ENCODE assay signal across 37 cellular contexts in the genomic region with DNA sequence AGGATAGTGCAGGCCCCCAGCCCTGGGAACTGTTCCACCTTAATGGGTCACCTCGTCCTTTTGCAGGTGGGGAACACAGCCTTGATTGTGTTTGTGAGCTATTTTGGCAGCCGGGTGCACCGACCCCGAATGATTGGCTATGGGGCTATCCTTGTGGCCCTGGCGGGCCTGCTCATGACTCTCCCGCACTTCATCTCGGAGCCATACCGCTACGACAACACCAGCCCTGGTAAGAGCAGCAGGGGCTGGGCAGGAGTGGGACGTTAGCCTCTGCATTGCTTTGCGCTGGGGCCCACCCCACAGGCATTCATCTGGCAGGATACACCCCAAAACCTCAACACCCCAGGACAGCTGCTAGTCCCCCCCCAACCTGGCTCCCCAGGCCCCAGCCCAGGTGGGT. TPM values are rescaled to one million over a fixed set of nuclear protein-coding genes. Genes with fewer than 3 reads are reported as not detected.
"Had no signal": no experiment of that assay in that cellular context is flagged by ENCODE, and none has a peak within 500 bp of the region (broad histone marks: within the 10 kb centered on the region; RNA-seq: fewer than 3 reads in every experiment).

No MANE protein-coding gene starts in this region.

- H3K4me3 ChIP-seq: adrenal gland, ascending aorta, breast epithelium, cardiac muscle cell, coronary artery, esophagus muscularis mucosa, gastrocnemius medialis, heart left ventricle had no signal

- H3K4me1 ChIP-seq: ascending aorta, breast epithelium, foreskin keratinocyte had no signal

- H3K9me3 ChIP-seq: adrenal gland, ascending aorta, breast epithelium, esophagus muscularis mucosa, gastrocnemius medialis had no signal

- H3K4me3 Mint-ChIP-seq: activated B cell treated with CpG ODN at 0.5 μM for 24 hours; activated CD8-positive, alpha-beta T cell treated with anti-CD3 and anti-CD28 coated beads for 36 hours; activated naive CD4-positive, alpha-beta T cell treated with anti-CD3 and anti-CD28 coated beads for 36 hours; activated naive CD4-positive, alpha-beta T cell treated with anti-CD3 and anti-CD28 coated beads, Interleukin-2, amount 50 U/mL, for 24 hours; activated naive CD8-positive, alpha-beta T cell treated with anti-CD3 and anti-CD28 coated beads for 36 hours; activated naive CD8-positive, alpha-beta T cell treated with anti-CD3 and anti-CD28 coated beads, Interleukin-2, amount 50 U/mL, for 24 hours; activated T-helper 1 cell treated with anti-CD3 and anti-CD28 coated beads, Interleukin-12 subunit alpha, Interleukin-12 subunit beta, Interleukin-2, Interleukin-4 antibody, amounts not matched to agents 30 ng/mL and 10 ng/mL and 1 ng/mL, durations not matched to agents 14 hours and 24 hours and 36 hours; brain; effector memory CD8-positive, alpha-beta T cell; T-helper 17 cell; T-helper 2 cell treated with Interferon-gamma antibody and Interleukin-4, amounts not matched to agents 5 μg/mL and 100 μg/mL, for 36 hours had no signal

- H3K27ac Mint-ChIP-seq: activated B cell treated with CpG ODN at 0.5 μM for 24 hours; activated CD8-positive, alpha-beta T cell treated with anti-CD3 and anti-CD28 coated beads for 36 hours; activated naive CD4-positive, alpha-beta T cell treated with anti-CD3 and anti-CD28 coated beads for 36 hours; activated naive CD4-positive, alpha-beta T cell treated with anti-CD3 and anti-CD28 coated beads, Interleukin-2, amount 50 U/mL, for 24 hours; activated naive CD8-positive, alpha-beta T cell treated with anti-CD3 and anti-CD28 coated beads for 36 hours; activated naive CD8-positive, alpha-beta T cell treated with anti-CD3 and anti-CD28 coated beads, Interleukin-2, amount 50 U/mL, for 24 hours; activated T-helper 1 cell treated with anti-CD3 and anti-CD28 coated beads, Interleukin-12 subunit alpha, Interleukin-12 subunit beta, Interleukin-2, Interleukin-4 antibody, amounts not matched to agents 30 ng/mL and 10 ng/mL and 1 ng/mL, durations not matched to agents 14 hours and 24 hours and 36 hours; activated T-helper 2 cell treated with anti-CD3 and anti-CD28 coated beads, Interferon-gamma antibody, Interleukin-2, Interleukin-4, amounts not matched to agents 10 μg/mL and 5 μg/mL and 100 μg/mL, durations not matched to agents 14 hours and 24 hours and 36 hours; brain; effector memory CD8-positive, alpha-beta T cell; T-helper 17 cell; T-helper 2 cell treated with Interferon-gamma antibody and Interleukin-4, amounts not matched to agents 5 μg/mL and 100 μg/mL, for 36 hours had no signal

- H3K9me3 Mint-ChIP-seq: activated T-helper 1 cell treated with anti-CD3 and anti-CD28 coated beads, Interleukin-12 subunit alpha, Interleukin-12 subunit beta, Interleukin-2, Interleukin-4 antibody, amounts not matched to agents 30 ng/mL and 10 ng/mL and 1 ng/mL, durations not matched to agents 14 hours and 24 hours and 36 hours; activated T-helper 2 cell treated with anti-CD3 and anti-CD28 coated beads, Interferon-gamma antibody, Interleukin-2, Interleukin-4, amounts not matched to agents 10 μg/mL and 5 μg/mL and 100 μg/mL, durations not matched to agents 14 hours and 24 hours and 36 hours; effector memory CD8-positive, alpha-beta T cell; T-helper 2 cell treated with Interferon-gamma antibody and Interleukin-4, amounts not matched to agents 5 μg/mL and 100 μg/mL, for 36 hours had no signal

- H3K27ac ChIP-seq: ascending aorta, breast epithelium, cardiac muscle cell, coronary artery, esophagus muscularis mucosa, foreskin keratinocyte, gastrocnemius medialis, WERI-Rb-1 had no signal

- H3K27me3 Mint-ChIP-seq: activated CD8-positive, alpha-beta T cell treated with anti-CD3 and anti-CD28 coated beads for 36 hours; activated naive CD4-positive, alpha-beta T cell treated with anti-CD3 and anti-CD28 coated beads, Interleukin-2, amount 50 U/mL, for 24 hours had no signal

- DNase-seq: activated B cell treated with CpG ODN at 0.5 μM for 24 hours; activated CD4-positive, alpha-beta T cell treated with anti-CD3 and anti-CD28 coated beads for 48 hours; activated CD4-positive, alpha-beta T cell treated with anti-CD3 and anti-CD28 coated beads, Interleukin-2, amount 50 U/mL, for 1 hour; activated CD4-positive, alpha-beta T cell treated with anti-CD3 and anti-CD28 coated beads, Interleukin-2, amount 50 U/mL, for 48 hours; activated CD8-positive, alpha-beta memory T cell treated with anti-CD3 and anti-CD28 coated beads for 24 hours; activated CD8-positive, alpha-beta T cell treated with anti-CD3 and anti-CD28 coated beads for 36 hours; activated effector memory CD4-positive, alpha-beta T cell treated with anti-CD3 and anti-CD28 coated beads, Interleukin-2, amount 50 U/mL, for 16 hours; activated naive CD4-positive, alpha-beta T cell treated with anti-CD3 and anti-CD28 coated beads for 36 hours; activated naive CD8-positive, alpha-beta T cell treated with anti-CD3 and anti-CD28 coated beads for 36 hours; activated naive CD8-positive, alpha-beta T cell treated with anti-CD3 and anti-CD28 coated beads, Interleukin-2, amount 50 U/mL, for 24 hours; activated T-cell treated with anti-CD3 and anti-CD28 coated beads, Interleukin-2, amount 50 U/mL, for 48 hours; adrenal gland; central memory CD4-positive, alpha-beta T cell; cerebellar nuclear complex; dermis blood vessel endothelial cell; effector CD4-positive, alpha-beta T cell; effector memory CD8-positive, alpha-beta T cell; erythroblast; foreskin keratinocyte; gastrocnemius medialis; glutamatergic neuron; T-helper 1 cell; T-helper 17 cell; T1000; WERI-Rb-1 had no signal

- ATAC-seq: activated CD4-positive, CD25-positive, alpha-beta regulatory T cell treated with anti-CD3 and anti-CD28 coated beads, Interleukin-2, amount 50 U/mL, for 24 hours; activated CD8-positive, alpha-beta T cell treated with anti-CD3 and anti-CD28 coated beads for 36 hours; activated naive CD8-positive, alpha-beta T cell treated with anti-CD3 and anti-CD28 coated beads, Interleukin-2, amount 50 U/mL, for 24 hours; effector memory CD8-positive, alpha-beta T cell; foreskin keratinocyte; gastrocnemius medialis; heart left ventricle; T-helper 17 cell had no signal

- H3K4me1 Mint-ChIP-seq: activated B cell treated with CpG ODN at 0.5 μM for 24 hours; activated naive CD4-positive, alpha-beta T cell treated with anti-CD3 and anti-CD28 coated beads, Interleukin-2, amount 50 U/mL, for 24 hours; activated naive CD8-positive, alpha-beta T cell treated with anti-CD3 and anti-CD28 coated beads for 36 hours; activated naive CD8-positive, alpha-beta T cell treated with anti-CD3 and anti-CD28 coated beads, Interleukin-2, amount 50 U/mL, for 24 hours; T-helper 17 cell had no signal

- H3K36me3 Mint-ChIP-seq: activated naive CD8-positive, alpha-beta T cell treated with anti-CD3 and anti-CD28 coated beads for 36 hours; brain had no signal

- H3K27me3 ChIP-seq: adrenal gland, ascending aorta, breast epithelium, cardiac muscle cell, esophagus muscularis mucosa, gastrocnemius medialis, heart left ventricle had no signal

- H3K36me3 ChIP-seq: ascending aorta, breast epithelium, cardiac muscle cell, gastrocnemius medialis, WERI-Rb-1 had no signal

RNA-seq across cellular contexts. Expression of a gene that starts 14.8 kb away (rescaled TPM):
- total RNA-seq: activated CD8-positive, alpha-beta T cell treated with anti-CD3 and anti-CD28 coated beads for 36 hours; activated naive CD4-positive, alpha-beta T cell treated with anti-CD3 and anti-CD28 coated beads for 36 hours; activated naive CD8-positive, alpha-beta T cell treated with anti-CD3 and anti-CD28 coated beads for 36 hours; activated T-helper 1 cell treated with anti-CD3 and anti-CD28 coated beads, Interleukin-12 subunit alpha, Interleukin-12 subunit beta, Interleukin-2, Interleukin-4 antibody, amounts not matched to agents 30 ng/mL and 10 ng/mL and 1 ng/mL, durations not matched to agents 14 hours and 24 hours and 36 hours; activated T-helper 2 cell treated with anti-CD3 and anti-CD28 coated beads, Interferon-gamma antibody, Interleukin-2, Interleukin-4, amounts not matched to agents 10 μg/mL and 5 μg/mL and 100 μg/mL, durations not matched to agents 14 hours and 24 hours and 36 hours; cardiac muscle cell; foreskin keratinocyte; T-helper 17 cell had no signal
- polyA plus RNA-seq: foreskin keratinocyte had no signal
